16 cellular contexts compared by ENCODE assay signal in genomic region chr16:50664270-50664669, GRCh38. TPM values are rescaled to one million over a fixed set of nuclear protein-coding genes. Genes with fewer than 3 reads are reported as not detected.
"Had no signal": no experiment of that assay in that cellular context is flagged by ENCODE, and none has a peak within 500 bp of the region (broad histone marks: within the 10 kb centered on the region; RNA-seq: fewer than 3 reads in every experiment).

No MANE protein-coding gene starts in this region.

- H3K36me3 Mint-ChIP-seq: brain had no signal

- H3K27ac ChIP-seq: WERI-Rb-1 had no signal

- H3K9me3 ChIP-seq: pancreas had no signal

- DNase-seq: activated CD4-positive, alpha-beta T cell treated with anti-CD3 and anti-CD28 coated beads for 4 hours; activated naive CD4-positive, alpha-beta T cell treated with anti-CD3 and anti-CD28 coated beads for 36 hours; effector memory CD4-positive, alpha-beta T cell; mesenchymal stem cell; retina; SW 1271; T-helper 9 cell; WERI-Rb-1 had no signal

- H3K27me3 Mint-ChIP-seq: central memory CD8-positive, alpha-beta T cell had no signal

- FAIRE-seq: frontal cortex, pancreas, urothelium cell line had no signal

- H3K9me3 Mint-ChIP-seq: central memory CD8-positive, alpha-beta T cell had no signal

- H3K27ac Mint-ChIP-seq: activated naive CD4-positive, alpha-beta T cell treated with anti-CD3 and anti-CD28 coated beads for 36 hours had no signal

- H3K36me3 ChIP-seq: pancreas, WERI-Rb-1 had no signal

- H3K27me3 ChIP-seq: pancreas had no signal

RNA-seq across cellular contexts. Expression of gene SNX20, which starts 16.8 kb away (rescaled TPM):
- total RNA-seq: fibroblast of lung, kidney epithelial cell, neural crest cell had no signal
- polyA plus RNA-seq: fibroblast of lung had no signal

RNA-seq across cellular contexts. Expression of gene NOD2, which starts 29.1 kb away (rescaled TPM):
- polyA plus RNA-seq: fibroblast of lung had no signal
